8 cellular contexts compared by ENCODE assay signal in genomic region chr1:43992232-43992995, GRCh38. TPM values are rescaled to one million over a fixed set of nuclear protein-coding genes. Genes with fewer than 3 reads are reported as not detected.
DNase-seq lines count a peak whose midpoint lies in the region; ATAC-seq and TF ChIP-seq lines count a peak whose summit lies in the region.

No MANE protein-coding gene starts in this region.

- peak overlapping the region; percentile 57; the same call in 1 of the 2 replicates for H3K9ac ChIP-seq in PC-3 (ENCODE audit: low read length)

- H2AFZ ChIP-seq in PC-3 (ENCODE audit: low read length) = peak overlapping the region; percentile 84; the same call in 1 of the 2 replicates

- BruUV-seq in PC-3 (replicated peaks; lab: Mats Ljungman, UMichigan) = no TSS peak

- H3F3A ChIP-seq in PC-3 (ENCODE audit: low read length, unreplicated experiment) = no peaks in the 10 kb centered on the region

- H3K9me3 ChIP-seq in PC-3 (ENCODE audit: low read length) = no peaks in the 10 kb centered on the region
- no peaks in the 10 kb centered on the region for H3K9me3 ChIP-seq in prostate gland

- no peak for TF ChIP-seq POLR2A in prostate gland (IDR thresholded peaks at IDR 0.05)

- H3K9me2 ChIP-seq in PC-3 (replicated peaks; ENCODE audit: low read length) = no peaks in the 10 kb centered on the region

- H3K27me3 ChIP-seq in GM06990 (replicated peaks; ENCODE audit: control insufficient read depth, insufficient read depth, low read length) (no peaks in the 10 kb centered on the region), PC-3 (ENCODE audit: low read length) (no peaks in the 10 kb centered on the region), prostate gland (replicated peaks; ENCODE audit: insufficient read depth) (no peaks in the 10 kb centered on the region)

- H4K20me1 ChIP-seq in PC-3 (ENCODE audit: low read length) = no peaks in the 10 kb centered on the region

- H3K4me2 ChIP-seq in PC-3 (ENCODE audit: low read length) = peak overlapping the region; percentile 86

- intact Hi-C loops in PC-3 (cut with micrococcal nuclease) (loop anchor here (5.0 kb wide), 1 partner anchor 45 kb away; no protein-coding TSS in a partner anchor), prostate gland (cut with DNase I) (no loop called here)

- CTCF ChIA-PET in PC-3 (lab: Charles Lee) = no interaction called here

- H3K4me3 ChIP-seq in GM06990 (replicated peaks; ENCODE audit: low read depth, low read length) = peak overlapping the region; percentile 85
- peak overlapping the region; percentile 72 for H3K4me3 ChIP-seq in PC-3 (ENCODE audit: low read length)
- peak overlapping the region; percentile 79 for H3K4me3 ChIP-seq in epithelial cell of proximal tubule (ENCODE audit: low read depth, low read length)
- H3K4me3 ChIP-seq in prostate gland = peak overlapping the region; percentile 45 to 68

- H3K36me3 ChIP-seq in GM06990 (ENCODE audit: control insufficient read depth, insufficient read depth, low read length) = no peaks in the 10 kb centered on the region
- H3K36me3 ChIP-seq in PC-3 (ENCODE audit: low read depth, low read length) = no peaks in the 10 kb centered on the region
- no peaks in the 10 kb centered on the region for H3K36me3 ChIP-seq in prostate gland

- H3K27ac ChIP-seq in PC-3 (ENCODE audit: low read length) (no peak overlapping the region), prostate gland (peak overlapping the region; percentile 82 to 85)

- TF ChIP-seq CTCF in GM06990 (IDR thresholded peaks at IDR 0.05; ENCODE audit: insufficient read depth, low read length, poor library complexity, severe bottlenecking) (no peak), PC-3 (conservative IDR thresholded peaks at IDR 0.05; ENCODE audit: low read depth, low read length) (no peak), epithelial cell of proximal tubule (conservative IDR thresholded peaks at IDR 0.05; ENCODE audit: low read depth, low read length) (no peak), prostate gland (IDR thresholded peaks at IDR 0.05) (no peak)

- no peak for DNase-seq in GM06990 (ENCODE audit: extremely low read depth, insufficient read length)
- DNase-seq in PC-3 = no peak
- no peak for DNase-seq in epithelial cell of proximal tubule (ENCODE audit: low read depth)
- DNase-seq in prostate gland (ENCODE audit: low spot score) = no peak
- no peak for DNase-seq in NCI-H1930 (lab: John Stamatoyannopoulos, UW)
- DNase-seq in UCSD-AML1 (lab: John Stamatoyannopoulos, UW; ENCODE audit: unreplicated experiment) = no peak
- DNase-seq in GM19238 (ENCODE audit: insufficient read length, low spot score) = no peak
- DNase-seq in NAMALWA (ENCODE audit: low spot score) = no peak

- H3K79me2 ChIP-seq in PC-3 (ENCODE audit: low read length) = no peaks in the 10 kb centered on the region

- 50% methylated on average over 11 of the region's 11 CpGs for WGBS in prostate gland

- POLR2A ChIA-PET in PC-3 (lab: Charles Lee; ENCODE audit: unreplicated experiment) = interaction anchor here (0.6 kb wide), 1 partner anchor 46 kb away, joined by 8 read pairs; no protein-coding TSS in a partner anchor

- H3K4me1 ChIP-seq in PC-3 (ENCODE audit: insufficient read depth, low read length) (peaks cover 19% of the 10 kb centered on the region), prostate gland (replicated peaks) (peaks cover 6% of the 10 kb centered on the region)

- ATAC-seq in PC-3 = no peak

RNA-seq across cellular contexts. Expression of gene CCDC24, which starts 1.0 kb away (rescaled TPM):
- total RNA-seq in PC-3 (2014; rRNA removed) = 10.1 and 21.9 TPM in 2 replicates
- 6.6 and 7.3 TPM in 2 replicates for total RNA-seq in epithelial cell of proximal tubule
- 10 to 100 TPM; 14.3 to 23.7 TPM for total RNA-seq in prostate gland

RNA-seq across cellular contexts. Expression of gene B4GALT2, which starts 13.4 kb away (rescaled TPM):
- total RNA-seq in PC-3 (2014; rRNA removed) = 103 and 136 TPM in 2 replicates
- 69.5 and 105 TPM in 2 replicates for total RNA-seq in epithelial cell of proximal tubule
- total RNA-seq in prostate gland = 10 to 100 TPM; 34.8 to 63.9 TPM

RNA-seq across cellular contexts. Expression of gene ATP6V0B, which starts 17.7 kb away (rescaled TPM):
- total RNA-seq in PC-3 (2014; rRNA removed) (207 and 241 TPM in 2 replicates), epithelial cell of proximal tubule (139 and 262 TPM in 2 replicates), prostate gland (100 to 1,000 TPM; 180 to 245 TPM)

RNA-seq across cellular contexts. Expression of gene DPH2, which starts 22.6 kb away (rescaled TPM):
- 46.3 and 59.0 TPM in 2 replicates for total RNA-seq in PC-3 (2014; rRNA removed)
- total RNA-seq in epithelial cell of proximal tubule = 29.5 and 48.5 TPM in 2 replicates
- total RNA-seq in prostate gland = 10 to 100 TPM; 25.4 to 31.1 TPM

RNA-seq across cellular contexts. Expression of gene SLC6A9, which starts 38.8 kb away (rescaled TPM):
- total RNA-seq in PC-3 (2014; rRNA removed) = 11.2 and 15.7 TPM in 2 replicates
- 1.3 and 4.1 TPM in 2 replicates for total RNA-seq in epithelial cell of proximal tubule
- 1 to 10 TPM; 4.6 to 5.6 TPM for total RNA-seq in prostate gland
